ENCODE assay signal across 22 cellular contexts in genomic region chr12:85740190-85740589, GRCh38.
"Had no signal": no experiment of that assay in that cellular context is flagged by ENCODE, and none has a peak within 500 bp of the region (broad histone marks: within the 10 kb centered on the region; RNA-seq: fewer than 3 reads in every experiment).

No MANE protein-coding gene starts in this region.

- DNase-seq: activated CD4-positive, alpha-beta T cell treated with anti-CD3 and anti-CD28 coated beads for 48 hours; activated CD8-positive, alpha-beta memory T cell treated with anti-CD3 and anti-CD28 coated beads, Interleukin-2, amount 50 U/mL, for 4 hours; activated CD8-positive, alpha-beta T cell treated with anti-CD3 and anti-CD28 coated beads, Interleukin-2, amount 10 ng/mL, durations not matched to agents 7 days and 5 days; activated effector memory CD4-positive, alpha-beta T cell treated with anti-CD3 and anti-CD28 coated beads, Interleukin-2, amount 50 U/mL, for 16 hours; activated T-cell treated with anti-CD3 and anti-CD28 coated beads, Interleukin-2, amount 50 U/mL, for 48 hours; amygdala; body of pancreas; caudate nucleus; colonic mucosa; effector CD4-positive, alpha-beta T cell; left cardiac atrium; lower lobe of right lung; midbrain; right lobe of liver; stimulated activated naive CD8-positive, alpha-beta T cell treated with anti-CD3 and anti-CD28 coated beads, Interleukin-15, amount 100 ng/mL, for 72 hours; T-helper 17 cell; testis; upper lobe of left lung had no signal

- H3K27ac ChIP-seq: body of pancreas, colonic mucosa, esophagus muscularis mucosa, lower lobe of right lung, right lobe of liver, testis, upper lobe of left lung had no signal

- H3K36me3 Mint-ChIP-seq: activated naive CD4-positive, alpha-beta T cell treated with anti-CD3 and anti-CD28 coated beads, Interleukin-2, amount 50 U/mL, for 72 hours; WTC11 had no signal

- H3K27me3 ChIP-seq: body of pancreas, colonic mucosa, esophagus muscularis mucosa, right lobe of liver, testis, upper lobe of left lung had no signal

- H3K36me3 ChIP-seq: colonic mucosa, esophagus muscularis mucosa, lower lobe of right lung, right lobe of liver, upper lobe of left lung had no signal

- H3K4me1 Mint-ChIP-seq: neural crest cell; stimulated activated naive CD8-positive, alpha-beta T cell treated with anti-CD3 and anti-CD28 coated beads, Interleukin-15, amount 100 ng/mL, for 72 hours; T-helper 17 cell had no signal

- H3K27me3 Mint-ChIP-seq: stimulated activated naive CD8-positive, alpha-beta T cell treated with anti-CD3 and anti-CD28 coated beads, Interleukin-15, amount 100 ng/mL, for 72 hours; T-helper 17 cell had no signal

- H3K4me3 Mint-ChIP-seq: activated CD8-positive, alpha-beta T cell treated with anti-CD3 and anti-CD28 coated beads, Interleukin-2, amount 10 ng/mL, durations not matched to agents 7 days and 5 days; neural crest cell; stimulated activated naive CD8-positive, alpha-beta T cell treated with anti-CD3 and anti-CD28 coated beads, Interleukin-15, amount 100 ng/mL, for 72 hours; T-helper 17 cell; WTC11 had no signal

- H3K27ac Mint-ChIP-seq: activated CD8-positive, alpha-beta T cell treated with anti-CD3 and anti-CD28 coated beads, Interleukin-2, amount 10 ng/mL, durations not matched to agents 7 days and 5 days; activated naive CD4-positive, alpha-beta T cell treated with anti-CD3 and anti-CD28 coated beads, Interleukin-2, amount 50 U/mL, for 72 hours; stimulated activated naive CD8-positive, alpha-beta T cell treated with anti-CD3 and anti-CD28 coated beads, Interleukin-15, amount 100 ng/mL, for 72 hours; T-helper 17 cell; WTC11 had no signal

- H3K9me3 ChIP-seq: body of pancreas, colonic mucosa, esophagus muscularis mucosa, lower lobe of right lung, right lobe of liver, testis, upper lobe of left lung had no signal

- H3K4me1 ChIP-seq: body of pancreas, colonic mucosa, esophagus muscularis mucosa, lower lobe of right lung, right lobe of liver, testis, upper lobe of left lung had no signal

- H3K4me3 ChIP-seq: body of pancreas, colonic mucosa, esophagus muscularis mucosa, lower lobe of right lung, right lobe of liver, testis, upper lobe of left lung had no signal

- H3K9me3 Mint-ChIP-seq: stimulated activated naive CD8-positive, alpha-beta T cell treated with anti-CD3 and anti-CD28 coated beads, Interleukin-15, amount 100 ng/mL, for 72 hours had no signal
